ENCODE assay signal across 10 cellular contexts in the genomic region with DNA sequence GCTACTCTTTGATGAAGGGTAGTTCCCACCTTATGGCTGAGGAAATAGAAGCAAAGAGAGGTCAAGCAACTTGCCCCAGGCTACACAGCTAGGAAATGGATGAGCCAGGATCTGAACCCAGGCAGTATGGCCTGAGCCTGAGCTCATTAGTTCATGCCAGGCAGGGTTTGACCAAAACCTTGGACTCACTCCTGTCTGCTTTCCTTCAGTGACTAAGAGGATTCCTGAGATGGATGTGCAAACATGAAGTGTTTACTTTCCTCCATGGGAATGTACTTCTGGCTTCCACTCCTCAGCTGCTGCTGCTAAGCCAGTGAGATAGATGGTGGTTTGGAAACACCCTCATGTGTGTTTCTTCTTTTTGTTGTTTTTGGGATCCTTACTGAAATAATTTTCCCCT. TPM values are rescaled to one million over a fixed set of nuclear protein-coding genes. Genes with fewer than 3 reads are reported as not detected.
DNase-seq lines count a peak whose midpoint lies in the region; ATAC-seq and TF ChIP-seq lines count a peak whose summit lies in the region.
"Had no signal": no experiment of that assay in that cellular context is flagged by ENCODE, and none has a peak within 500 bp of the region (broad histone marks: within the 10 kb centered on the region; RNA-seq: fewer than 3 reads in every experiment).

No MANE protein-coding gene starts in this region.

- peaks cover 8% of the 10 kb centered on the region for H3K4me1 Mint-ChIP-seq in Caco-2 (ENCODE audit: low read depth, unreplicated experiment)
- H3K4me1 Mint-ChIP-seq: activated CD4-positive, alpha-beta memory T cell treated with anti-CD3 and anti-CD28 coated beads, Interleukin-2, amount 10 ng/mL, durations not matched to agents 7 days and 5 days had no signal

- no peak overlapping the region for H2AFZ ChIP-seq in PC-9
- no peak overlapping the region for H2AFZ ChIP-seq in osteoblast (ENCODE audit: low read length)

- H3K9me3 Mint-ChIP-seq in Caco-2 (ENCODE audit: unreplicated experiment): peaks cover 12% of the 10 kb centered on the region
- H3K9me3 Mint-ChIP-seq: activated CD4-positive, alpha-beta memory T cell treated with anti-CD3 and anti-CD28 coated beads, Interleukin-2, amount 10 ng/mL, durations not matched to agents 7 days and 5 days had no signal

- peaks cover 43% of the 10 kb centered on the region for H3F3A ChIP-seq in PC-9 (ENCODE audit: insufficient read depth, low read depth)

- intact Hi-C loops in Caco-2 (cut with micrococcal nuclease; ENCODE audit: unreplicated experiment) (loop anchor here (1.0 kb wide), 5 partner anchors 9 to 79 kb away; no protein-coding TSS in a partner anchor), PC-9 (cut with micrococcal nuclease; ENCODE audit: unreplicated experiment) (loop anchor here (1.0 kb wide), 4 partner anchors 17 to 121 kb away; no protein-coding TSS in a partner anchor), esophagus squamous epithelium (cut with DNase I) (no loop called here)

- no peaks in the 10 kb centered on the region for H3K9me2 ChIP-seq in PC-9 (ENCODE audit: insufficient read depth)

- no peaks in the 10 kb centered on the region for H4K20me1 ChIP-seq in PC-9 (ENCODE audit: insufficient read depth)
- H4K20me1 ChIP-seq in osteoblast (ENCODE audit: insufficient read depth, low read length): no peaks in the 10 kb centered on the region

- H3K36me3 ChIP-seq in Caco-2 (ENCODE audit: control insufficient read depth, insufficient read depth, low read length): no peaks in the 10 kb centered on the region
- H3K36me3 ChIP-seq in PC-9 (ENCODE audit: low read depth): no peaks in the 10 kb centered on the region
- H3K36me3 ChIP-seq in esophagus squamous epithelium: no peaks in the 10 kb centered on the region
- no peaks in the 10 kb centered on the region for H3K36me3 ChIP-seq in osteoblast (ENCODE audit: insufficient read depth, low read length)

- BruUV-seq in Caco-2 (replicated peaks; lab: Mats Ljungman, UMichigan): no TSS peak
- BruUV-seq in PC-9 (replicated peaks; lab: Mats Ljungman, UMichigan): no TSS peak

- H3K79me2 ChIP-seq in PC-9 (ENCODE audit: low read depth): no peaks in the 10 kb centered on the region
- no peaks in the 10 kb centered on the region for H3K79me2 ChIP-seq in osteoblast (ENCODE audit: insufficient read depth, low read length)

- CTCF ChIA-PET in Caco-2 (lab: Charles Lee): interaction anchor here (1.0 kb wide), 1 partner anchor 46 kb away, joined by 5 read pairs; no protein-coding TSS in a partner anchor
- CTCF ChIA-PET in PC-9 (lab: Charles Lee): no interaction called here

- H3K4me2 ChIP-seq in PC-9 (peak overlapping the region; percentile 84), osteoblast (ENCODE audit: insufficient read depth, low read length) (peak overlapping the region; percentile 94)

- peaks cover 27% of the 10 kb centered on the region for H3K4me1 ChIP-seq in Caco-2
- peaks cover 62% of the 10 kb centered on the region for H3K4me1 ChIP-seq in PC-9 (replicated peaks; ENCODE audit: insufficient read depth)
- peaks cover 13 to 53% (median 31%) of the 10 kb centered on the region in 3 donors for H3K4me1 ChIP-seq in esophagus squamous epithelium
- H3K4me1 ChIP-seq in osteoblast (ENCODE audit: insufficient read depth, low read length): peaks cover 34% of the 10 kb centered on the region

- ATAC-seq in HG02763 (IDR thresholded peaks at IDR 0.05; ENCODE audit: unreplicated experiment): no peak

- no peaks in the 10 kb centered on the region for H3K27me3 Mint-ChIP-seq in Caco-2 (ENCODE audit: insufficient read depth, unreplicated experiment)

- POLR2A ChIA-PET in Caco-2 (lab: Charles Lee): interaction anchor here (0.6 to 0.8 kb wide), 3 partner anchors 17 to 46 kb away, joined by 4 to 6 read pairs (median 4); no protein-coding TSS in a partner anchor
- POLR2A ChIA-PET in PC-9 (lab: Charles Lee; ENCODE audit: unreplicated experiment): interaction anchor here (0.5 to 1.2 kb wide), 11 partner anchors 9 to 253 kb away, joined by 3 to 45 read pairs (median 6); no protein-coding TSS in a partner anchor

- peak overlapping the region; percentile 95 for H3K27ac Mint-ChIP-seq in Caco-2 (ENCODE audit: unreplicated experiment)
- H3K27ac Mint-ChIP-seq: activated CD4-positive, alpha-beta memory T cell treated with anti-CD3 and anti-CD28 coated beads, Interleukin-2, amount 10 ng/mL, durations not matched to agents 7 days and 5 days had no signal

- H3K36me3 Mint-ChIP-seq in Caco-2 (ENCODE audit: insufficient read depth, unreplicated experiment): peaks cover 6% of the 10 kb centered on the region

- peak overlapping the region; percentile 99 for H3K27ac ChIP-seq in PC-9
- peak overlapping the region; percentile 59 to 84 (median 74) for H3K27ac ChIP-seq in esophagus squamous epithelium
- H3K27ac ChIP-seq in osteoblast (ENCODE audit: low read depth, low read length): peak overlapping the region; percentile 100

- TF ChIP-seq POLR2A in esophagus squamous epithelium (IDR thresholded peaks at IDR 0.05): no peak

- H3K9me3 ChIP-seq in Caco-2: no peaks in the 10 kb centered on the region
- H3K9me3 ChIP-seq in PC-9 (ENCODE audit: insufficient read depth, low read depth): no peaks in the 10 kb centered on the region
- no peaks in the 10 kb centered on the region for H3K9me3 ChIP-seq in esophagus squamous epithelium
- no peaks in the 10 kb centered on the region for H3K9me3 ChIP-seq in osteoblast (ENCODE audit: low read depth, low read length)

- H3K4me3 Mint-ChIP-seq in Caco-2 (ENCODE audit: unreplicated experiment): peak overlapping the region; percentile 57
- H3K4me3 Mint-ChIP-seq: activated CD4-positive, alpha-beta memory T cell treated with anti-CD3 and anti-CD28 coated beads, Interleukin-2, amount 10 ng/mL, durations not matched to agents 7 days and 5 days had no signal

- TF ChIP-seq CTCF in Caco-2 (IDR thresholded peaks at IDR 0.05; ENCODE audit: insufficient read depth in 1 of 2, low read depth in 1 of 2, low read length in 1 of 2, severe bottlenecking in 1 of 2, unreplicated experiment in 1 of 2) (no peak), PC-9 (conservative IDR thresholded peaks at IDR 0.05) (no peak), esophagus squamous epithelium (IDR thresholded peaks at IDR 0.05) (no peak), osteoblast (IDR thresholded peaks at IDR 0.05; ENCODE audit: extremely low read depth, low read depth, low read length) (no peak)

- DNase-seq in Caco-2 (peak; percentile 80 to 84), PC-9 (peak; percentile 61 to 95), esophagus squamous epithelium (lab: John Stamatoyannopoulos, UW) (no peak), osteoblast (ENCODE audit: insufficient read length, low spot score, missing footprints) (peak; percentile 93), NCI-H146 treated with DMSO at 0.1 percent for 48 hours (lab: John Stamatoyannopoulos, UW; ENCODE audit: unreplicated experiment) (no peak)
- DNase-seq in stimulated activated CD4-positive, alpha-beta T cell treated with anti-CD3 and anti-CD28 coated beads, Interleukin-1b, Interleukin-23, amount 100 ng/mL, for 48 hours: no peak
- DNase-seq in activated naive CD4-positive, alpha-beta T cell (lab: John Stamatoyannopoulos, UW): no peak
- DNase-seq: activated CD4-positive, alpha-beta memory T cell treated with anti-CD3 and anti-CD28 coated beads, Interleukin-2, amount 10 ng/mL, durations not matched to agents 7 days and 5 days; stimulated activated CD4-positive, alpha-beta T cell treated with anti-CD3 and anti-CD28 coated beads, Interleukin-2, amount 100 ng/mL, for 24 hours had no signal

- H3K27me3 ChIP-seq in Caco-2 (replicated peaks; ENCODE audit: control insufficient read depth, insufficient read depth, low read length) (no peaks in the 10 kb centered on the region), PC-9 (ENCODE audit: insufficient read depth, low read depth) (no peaks in the 10 kb centered on the region), esophagus squamous epithelium (no peaks in the 10 kb centered on the region), osteoblast (ENCODE audit: insufficient read depth, low read length) (no peaks in the 10 kb centered on the region)

- no peak overlapping the region for H3K4me3 ChIP-seq in Caco-2 (ENCODE audit: low read depth, low read length)
- peak overlapping the region; percentile 47; the same call in 1 of the 2 replicates for H3K4me3 ChIP-seq in PC-9
- H3K4me3 ChIP-seq in esophagus squamous epithelium: no peak overlapping the region
- H3K4me3 ChIP-seq in osteoblast (ENCODE audit: insufficient read depth, low read length): peak overlapping the region; percentile 62

RNA-seq across cellular contexts. Expression of gene ERRFI1, which starts 35.1 kb away (rescaled TPM):
- total RNA-seq in Caco-2 (2022): 37.2 and 40.9 TPM in 2 replicates
- total RNA-seq in PC-9 (2021): 44.9 and 47.8 TPM in 2 replicates
- 10 to 100 TPM; 23.3 to 95.9 (median 49.3) TPM for total RNA-seq in esophagus squamous epithelium
- total RNA-seq in osteoblast: 60.4 and 69.5 TPM in 2 replicates

Comparison
In these comparisons a context has a peak if more than half of its experiments do, and no peak if none do; other contexts are left out.
1. DNase-seq: peak in Caco-2 (2 of 2), PC-9 (2 of 2) and osteoblast (single experiment); none in esophagus squamous epithelium (single experiment), NCI-H146 treated with DMSO at 0.1 percent for 48 hours (single experiment), stimulated activated CD4-positive, alpha-beta T cell treated with anti-CD3 and anti-CD28 coated beads, Interleukin-1b, Interleukin-23, amount 100 ng/mL, for 48 hours (single experiment) and activated naive CD4-positive, alpha-beta T cell (0 of 4).
2. H3K4me3 ChIP-seq: peak in PC-9 (single experiment) and osteoblast (single experiment); none in Caco-2 (single experiment) and esophagus squamous epithelium (0 of 4).
3. Peak in every context shown above with its lines, with median percentiles within 50 percentile points of each other: H3K27ac ChIP-seq.